In genomic region chr1:166988976-166989515, GRCh38 we compare ENCODE assay signal across 1 cellular context.
A peak's percentile ranks its signal among the peaks of the same experiment; 100 is the strongest.
TF ChIP-seq lines count a peak whose summit lies in the region.

Gene MAEL, plus strand, starts transcription at chr1:166989280. Its CDS starts 73 bp downstream, at chr1:166989353.

TF ChIP-seq in H1, 55 proteins besides CTCF, POLR2A, EP300 and RAD21 (continued from another document):
- TF ChIP-seq BACH1 (IDR thresholded peaks at IDR 0.05; ENCODE audit: low read length) (no peak), KDM4A (IDR thresholded peaks at IDR 0.05; ENCODE audit: low read depth, low read length, severe bottlenecking) (no peak)
- TF ChIP-seq, protein P1, sequence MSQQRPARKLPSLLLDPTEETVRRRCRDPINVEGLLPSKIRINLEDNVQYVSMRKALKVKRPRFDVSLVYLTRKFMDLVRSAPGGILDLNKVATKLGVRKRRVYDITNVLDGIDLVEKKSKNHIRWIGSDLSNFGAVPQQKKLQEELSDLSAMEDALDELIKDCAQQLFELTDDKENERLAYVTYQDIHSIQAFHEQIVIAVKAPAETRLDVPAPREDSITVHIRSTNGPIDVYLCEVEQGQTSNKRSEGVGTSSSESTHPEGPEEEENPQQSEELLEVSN (IDR thresholded peaks at IDR 0.05), result peak; percentile 76; the same call in 1 of the 2 replicates
